Comparison of ENCODE assay signal across 8 cellular contexts in genomic region chr19:18161691-18162039, GRCh38. TPM values are rescaled to one million over a fixed set of nuclear protein-coding genes. Genes with fewer than 3 reads are reported as not detected.
DNase-seq lines count a peak whose midpoint lies in the region; ATAC-seq, FAIRE-seq and TF ChIP-seq lines count a peak whose summit lies in the region.

No MANE protein-coding gene starts in this region.

- H3K27ac ChIP-seq in SU-DHL-6 (ENCODE audit: low read depth, low read length) (no peak overlapping the region), skeletal muscle tissue (ENCODE audit: low read depth, low read length) (no peak overlapping the region)

- no peaks in the 10 kb centered on the region for H3K27me3 ChIP-seq in SU-DHL-6 (ENCODE audit: low read length)
- no peaks in the 10 kb centered on the region for H3K27me3 ChIP-seq in skeletal muscle tissue (ENCODE audit: control insufficient read depth in 3 of 3, insufficient read depth in 3 of 3, low read length in 3 of 3)
- H3K27me3 ChIP-seq in HAP-1 (ENCODE audit: low read depth): no peaks in the 10 kb centered on the region

- H3K9me3 ChIP-seq in SU-DHL-6 (ENCODE audit: insufficient read depth, low read length) (no peaks in the 10 kb centered on the region), skeletal muscle tissue (ENCODE audit: control insufficient read depth in 3 of 3, low read length in 3 of 3) (no peaks in the 10 kb centered on the region), HAP-1 (no peaks in the 10 kb centered on the region)

- ATAC-seq in GM21526 (IDR thresholded peaks at IDR 0.05; ENCODE audit: low FRiP score, unreplicated experiment) (peak; percentile 4), GM18907 (IDR thresholded peaks at IDR 0.05; ENCODE audit: unreplicated experiment) (no peak)

- FAIRE-seq in frontal cortex (lab: Jason Lieb, UNC): no peak

- H3K4me2 ChIP-seq in SU-DHL-6 (ENCODE audit: low read depth, low read length, poor library complexity, severe bottlenecking): peak overlapping the region; percentile 12

- H3K4me1 ChIP-seq in skeletal muscle tissue (ENCODE audit: control insufficient read depth in 3 of 3, insufficient read depth in 3 of 3, low read length in 3 of 3): peaks cover 34 to 41% (median 37%) of the 10 kb centered on the region in 3 donors
- peaks cover 20% of the 10 kb centered on the region for H3K4me1 ChIP-seq in HAP-1

- no peak for DNase-seq in fibroblast of the aortic adventitia (ENCODE audit: low read depth)
- DNase-seq in HAP-1 (ENCODE audit: low spot score in 2 of 2): no peak
- DNase-seq in frontal cortex (ENCODE audit: low spot score in 2 of 2): no peak
- no peak for DNase-seq in hippocampal formation (lab: John Stamatoyannopoulos, UW)

- H3K36me3 ChIP-seq in SU-DHL-6 (ENCODE audit: low read length): no peaks in the 10 kb centered on the region
- peaks cover 27 to 34% (median 33%) of the 10 kb centered on the region in 3 donors for H3K36me3 ChIP-seq in skeletal muscle tissue (ENCODE audit: control insufficient read depth in 3 of 3, insufficient read depth in 3 of 3, low read length in 3 of 3)
- peaks cover 48% of the 10 kb centered on the region for H3K36me3 ChIP-seq in HAP-1 (replicated peaks)

- H3K4me3 ChIP-seq in SU-DHL-6 (ENCODE audit: insufficient read depth, low read length, poor library complexity, severe bottlenecking) (no peak overlapping the region), fibroblast of the aortic adventitia (ENCODE audit: low read depth, low read length) (peak overlapping the region; percentile 49), skeletal muscle tissue (ENCODE audit: low read length in 3 of 3) (peak overlapping the region; percentile 22 to 46 (median 24)), HAP-1 (no peak overlapping the region)

- no peaks in the 10 kb centered on the region for H4K20me1 ChIP-seq in SU-DHL-6 (ENCODE audit: low read depth, low read length)

- no peak overlapping the region for H3K9ac ChIP-seq in SU-DHL-6 (ENCODE audit: low read length)
- H3K9ac ChIP-seq in skeletal muscle tissue (ENCODE audit: low read depth in 1 of 3, low read length in 3 of 3): peak overlapping the region in 2 of 3 donors; percentile 38 to 70

- 0 out of 2 replicates have a peak, but pooled peaks cover 13% of the 10 kb centered on the region for H3F3A ChIP-seq in SU-DHL-6 (ENCODE audit: insufficient read depth)

- no peak overlapping the region for H2AFZ ChIP-seq in SU-DHL-6 (ENCODE audit: low read depth, low read length, severe bottlenecking)

- TF ChIP-seq CTCF in SU-DHL-6 (IDR thresholded peaks at IDR 0.05; ENCODE audit: insufficient read depth, low read length, poor library complexity, severe bottlenecking) (no peak), fibroblast of the aortic adventitia (IDR thresholded peaks at IDR 0.05; ENCODE audit: insufficient read depth, low read length) (no peak)

- no peaks in the 10 kb centered on the region for H3K79me2 ChIP-seq in SU-DHL-6 (ENCODE audit: insufficient read depth, low read length)

- H3K9me2 ChIP-seq in SU-DHL-6 (replicated peaks; ENCODE audit: insufficient read depth, low read length): no peaks in the 10 kb centered on the region

- in situ Hi-C loops in HAP-1 (cut with MboI; ENCODE audit: low sequenced_read_pairs): no loop called here

RNA-seq across cellular contexts. Expression of gene PIK3R2, which starts 8.7 kb away (rescaled TPM):
- total RNA-seq in fibroblast of the aortic adventitia (ENCODE audit: low replicate concordance): 36.7 and 41.3 TPM in 2 replicates
- 11.5 TPM for total RNA-seq in skeletal muscle tissue
- total RNA-seq in frontal cortex: 24.9 TPM

RNA-seq across cellular contexts. Expression of gene IFI30, which starts 11.9 kb away (rescaled TPM):
- 0.90 and 23.1 TPM in 2 replicates for total RNA-seq in fibroblast of the aortic adventitia (ENCODE audit: low replicate concordance)
- total RNA-seq in skeletal muscle tissue: 3.7 TPM
- 0.41 TPM for total RNA-seq in frontal cortex

RNA-seq across cellular contexts. Expression of gene MPV17L2, which starts 31.4 kb away (rescaled TPM):
- total RNA-seq in fibroblast of the aortic adventitia (ENCODE audit: low replicate concordance): 4.4 and 11.7 TPM in 2 replicates
- total RNA-seq in skeletal muscle tissue: 4.2 TPM
- 4.5 TPM for total RNA-seq in frontal cortex

RNA-seq across cellular contexts. Expression of gene RAB3A, which starts 42.2 kb away (rescaled TPM):
- total RNA-seq in fibroblast of the aortic adventitia (ENCODE audit: low replicate concordance) (2.8 TPM in 1 of 2 replicates, not detected in the other), skeletal muscle tissue (0.52 TPM), frontal cortex (42.0 TPM)

Comparison
In these comparisons a context has a peak if more than half of its experiments do, and no peak if none do; other contexts are left out.
1. H3K4me3 ChIP-seq: peak in fibroblast of the aortic adventitia (single experiment) and skeletal muscle tissue (3 of 3); none in SU-DHL-6 (single experiment) and HAP-1 (single experiment).